ENCODE assay signal across 1 cellular context in the genomic region with DNA sequence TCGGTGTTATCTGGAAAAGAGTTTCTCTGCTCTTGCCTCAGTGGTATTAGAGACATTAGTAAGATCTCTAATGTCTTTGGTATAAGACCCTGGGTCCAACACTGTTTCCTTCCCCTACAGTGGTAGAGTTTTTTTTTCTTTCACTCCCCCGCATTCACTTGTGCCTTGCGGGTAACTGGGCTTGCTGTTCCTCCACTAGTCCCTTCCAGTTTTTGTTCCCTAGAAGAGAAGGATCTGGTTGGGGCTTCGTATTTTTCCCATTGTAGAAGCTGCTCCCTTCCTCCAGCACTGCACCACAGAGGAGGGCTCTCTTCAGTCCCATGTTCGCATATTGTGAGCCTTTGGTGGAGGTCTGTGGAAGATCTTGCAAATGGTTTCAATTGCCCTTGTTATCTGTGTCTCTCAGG.
TF ChIP-seq lines count a peak whose summit lies in the region.

No MANE protein-coding gene starts in this region.

TF ChIP-seq in K562, 482 proteins besides CTCF, POLR2A, EP300 and RAD21 (continues in another document):
- TF ChIP-seq SMARCB1 (IDR thresholded peaks at IDR 0.05; ENCODE audit: insufficient read length, low read depth) (peak; percentile 52), NR2C2 (CRISPR knock-in tag; IDR thresholded peaks at IDR 0.05) (no peak), NR2C2 (tag; IDR thresholded peaks at IDR 0.05) (no peak), NBN (IDR thresholded peaks at IDR 0.05; ENCODE audit: low read depth) (0 out of 2 replicates have a peak, but pooled peaks have one; percentile 45), PTRF (tag; IDR thresholded peaks at IDR 0.05) (no peak), KLF16 (IDR thresholded peaks at IDR 0.05) (peak; percentile 43; the same call in 1 of the 2 replicates), IRF1 (CRISPR knock-in tag; IDR thresholded peaks at IDR 0.05; ENCODE audit: borderline replicate concordance) (no peak), CHCHD3 (CRISPR knock-in tag; IDR thresholded peaks at IDR 0.05) (no peak), ZNF197 (CRISPR knock-in tag; IDR thresholded peaks at IDR 0.05; ENCODE audit: low read depth) (no peak), MNT (conservative IDR thresholded peaks at IDR 0.05) (0 out of 4 replicates have a peak, but pooled peaks of 1 of the 2 experiments have one; percentile 12), SMARCA4 (IDR thresholded peaks at IDR 0.05) (peak; percentile 42), RBBP5 (IDR thresholded peaks at IDR 0.05; ENCODE audit: borderline replicate concordance, insufficient read depth, low read length, poor library complexity, severe bottlenecking) (peak; percentile 46), EZH2 (IDR thresholded peaks at IDR 0.05; ENCODE audit: borderline replicate concordance, low read depth, low read length) (no peak), RCOR1 (IDR thresholded peaks at IDR 0.05; ENCODE audit: borderline replicate concordance in 1 of 2, low read depth in 2 of 2, low read length in 2 of 2) (peak in 1 of 2 experiments; percentile 23; a peak in 1 of 4 replicates), ZNF592 (IDR thresholded peaks at IDR 0.05) (no peak), MAZ (CRISPR knock-in tag; conservative IDR thresholded peaks at IDR 0.05 in 1 of 2, IDR thresholded peaks at IDR 0.05 in 1 of 2) (peak in 1 of 2 experiments; percentile 37; a peak in 1 of 4 replicates), HDAC2 (IDR thresholded peaks at IDR 0.05) (0 out of 2 replicates have a peak, but pooled peaks have one; percentile 47), ZNF655 (CRISPR knock-in tag; IDR thresholded peaks at IDR 0.05) (no peak), ZNF24 (IDR thresholded peaks at IDR 0.05) (peak; percentile 63), ZBTB26 (CRISPR knock-in tag; IDR thresholded peaks at IDR 0.05) (no peak), BHLHE40 (IDR thresholded peaks at IDR 0.05; ENCODE audit: low read length) (0 out of 2 replicates have a peak, but pooled peaks have one; percentile 6), DPF2 (IDR thresholded peaks at IDR 0.05) (peak; percentile 70), ZNF384 (IDR thresholded peaks at IDR 0.05; ENCODE audit: low read depth, low read length) (peak; percentile 92), SOX6 (IDR thresholded peaks at IDR 0.05) (peak; percentile 25; the same call in 1 of the 2 replicates), ZNF766 (CRISPR knock-in tag; conservative IDR thresholded peaks at IDR 0.05) (0 out of 2 replicates have a peak, but pooled peaks have one; percentile 20), EGR1 (conservative IDR thresholded peaks at IDR 0.05) (peak; percentile 84)
- TF ChIP-seq, protein P1, sequence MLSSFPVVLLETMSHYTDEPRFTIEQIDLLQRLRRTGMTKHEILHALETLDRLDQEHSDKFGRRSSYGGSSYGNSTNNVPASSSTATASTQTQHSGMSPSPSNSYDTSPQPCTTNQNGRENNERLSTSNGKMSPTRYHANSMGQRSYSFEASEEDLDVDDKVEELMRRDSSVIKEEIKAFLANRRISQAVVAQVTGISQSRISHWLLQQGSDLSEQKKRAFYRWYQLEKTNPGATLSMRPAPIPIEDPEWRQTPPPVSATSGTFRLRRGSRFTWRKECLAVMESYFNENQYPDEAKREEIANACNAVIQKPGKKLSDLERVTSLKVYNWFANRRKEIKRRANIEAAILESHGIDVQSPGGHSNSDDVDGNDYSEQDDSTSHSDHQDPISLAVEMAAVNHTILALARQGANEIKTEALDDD (IDR thresholded peaks at IDR 0.05), result peak; percentile 75
- TF ChIP-seq, protein P2, sequence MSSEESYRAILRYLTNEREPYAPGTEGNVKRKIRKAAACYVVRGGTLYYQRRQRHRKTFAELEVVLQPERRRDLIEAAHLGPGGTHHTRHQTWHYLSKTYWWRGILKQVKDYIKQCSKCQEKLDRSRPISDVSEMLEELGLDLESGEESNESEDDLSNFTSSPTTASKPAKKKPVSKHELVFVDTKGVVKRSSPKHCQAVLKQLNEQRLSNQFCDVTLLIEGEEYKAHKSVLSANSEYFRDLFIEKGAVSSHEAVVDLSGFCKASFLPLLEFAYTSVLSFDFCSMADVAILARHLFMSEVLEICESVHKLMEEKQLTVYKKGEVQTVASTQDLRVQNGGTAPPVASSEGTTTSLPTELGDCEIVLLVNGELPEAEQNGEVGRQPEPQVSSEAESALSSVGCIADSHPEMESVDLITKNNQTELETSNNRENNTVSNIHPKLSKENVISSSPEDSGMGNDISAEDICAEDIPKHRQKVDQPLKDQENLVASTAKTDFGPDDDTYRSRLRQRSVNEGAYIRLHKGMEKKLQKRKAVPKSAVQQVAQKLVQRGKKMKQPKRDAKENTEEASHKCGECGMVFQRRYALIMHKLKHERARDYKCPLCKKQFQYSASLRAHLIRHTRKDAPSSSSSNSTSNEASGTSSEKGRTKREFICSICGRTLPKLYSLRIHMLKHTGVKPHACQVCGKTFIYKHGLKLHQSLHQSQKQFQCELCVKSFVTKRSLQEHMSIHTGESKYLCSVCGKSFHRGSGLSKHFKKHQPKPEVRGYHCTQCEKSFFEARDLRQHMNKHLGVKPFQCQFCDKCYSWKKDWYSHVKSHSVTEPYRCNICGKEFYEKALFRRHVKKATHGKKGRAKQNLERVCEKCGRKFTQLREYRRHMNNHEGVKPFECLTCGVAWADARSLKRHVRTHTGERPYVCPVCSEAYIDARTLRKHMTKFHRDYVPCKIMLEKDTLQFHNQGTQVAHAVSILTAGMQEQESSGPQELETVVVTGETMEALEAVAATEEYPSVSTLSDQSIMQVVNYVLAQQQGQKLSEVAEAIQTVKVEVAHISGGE (CRISPR knock-in tag; IDR thresholded peaks at IDR 0.05), result 0 out of 6 replicates have a peak, but pooled peaks of 1 of the 3 experiments have one; percentile 32
- TF ChIP-seq, protein P3, sequence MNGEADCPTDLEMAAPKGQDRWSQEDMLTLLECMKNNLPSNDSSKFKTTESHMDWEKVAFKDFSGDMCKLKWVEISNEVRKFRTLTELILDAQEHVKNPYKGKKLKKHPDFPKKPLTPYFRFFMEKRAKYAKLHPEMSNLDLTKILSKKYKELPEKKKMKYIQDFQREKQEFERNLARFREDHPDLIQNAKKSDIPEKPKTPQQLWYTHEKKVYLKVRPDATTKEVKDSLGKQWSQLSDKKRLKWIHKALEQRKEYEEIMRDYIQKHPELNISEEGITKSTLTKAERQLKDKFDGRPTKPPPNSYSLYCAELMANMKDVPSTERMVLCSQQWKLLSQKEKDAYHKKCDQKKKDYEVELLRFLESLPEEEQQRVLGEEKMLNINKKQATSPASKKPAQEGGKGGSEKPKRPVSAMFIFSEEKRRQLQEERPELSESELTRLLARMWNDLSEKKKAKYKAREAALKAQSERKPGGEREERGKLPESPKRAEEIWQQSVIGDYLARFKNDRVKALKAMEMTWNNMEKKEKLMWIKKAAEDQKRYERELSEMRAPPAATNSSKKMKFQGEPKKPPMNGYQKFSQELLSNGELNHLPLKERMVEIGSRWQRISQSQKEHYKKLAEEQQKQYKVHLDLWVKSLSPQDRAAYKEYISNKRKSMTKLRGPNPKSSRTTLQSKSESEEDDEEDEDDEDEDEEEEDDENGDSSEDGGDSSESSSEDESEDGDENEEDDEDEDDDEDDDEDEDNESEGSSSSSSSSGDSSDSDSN (IDR thresholded peaks at IDR 0.05; ENCODE audit: borderline replicate concordance in 1 of 2, low read depth in 2 of 2, low read length in 2 of 2), result peak in 1 of 2 experiments; percentile 34; a peak in 1 of 4 replicates
- TF ChIP-seq, protein P4, sequence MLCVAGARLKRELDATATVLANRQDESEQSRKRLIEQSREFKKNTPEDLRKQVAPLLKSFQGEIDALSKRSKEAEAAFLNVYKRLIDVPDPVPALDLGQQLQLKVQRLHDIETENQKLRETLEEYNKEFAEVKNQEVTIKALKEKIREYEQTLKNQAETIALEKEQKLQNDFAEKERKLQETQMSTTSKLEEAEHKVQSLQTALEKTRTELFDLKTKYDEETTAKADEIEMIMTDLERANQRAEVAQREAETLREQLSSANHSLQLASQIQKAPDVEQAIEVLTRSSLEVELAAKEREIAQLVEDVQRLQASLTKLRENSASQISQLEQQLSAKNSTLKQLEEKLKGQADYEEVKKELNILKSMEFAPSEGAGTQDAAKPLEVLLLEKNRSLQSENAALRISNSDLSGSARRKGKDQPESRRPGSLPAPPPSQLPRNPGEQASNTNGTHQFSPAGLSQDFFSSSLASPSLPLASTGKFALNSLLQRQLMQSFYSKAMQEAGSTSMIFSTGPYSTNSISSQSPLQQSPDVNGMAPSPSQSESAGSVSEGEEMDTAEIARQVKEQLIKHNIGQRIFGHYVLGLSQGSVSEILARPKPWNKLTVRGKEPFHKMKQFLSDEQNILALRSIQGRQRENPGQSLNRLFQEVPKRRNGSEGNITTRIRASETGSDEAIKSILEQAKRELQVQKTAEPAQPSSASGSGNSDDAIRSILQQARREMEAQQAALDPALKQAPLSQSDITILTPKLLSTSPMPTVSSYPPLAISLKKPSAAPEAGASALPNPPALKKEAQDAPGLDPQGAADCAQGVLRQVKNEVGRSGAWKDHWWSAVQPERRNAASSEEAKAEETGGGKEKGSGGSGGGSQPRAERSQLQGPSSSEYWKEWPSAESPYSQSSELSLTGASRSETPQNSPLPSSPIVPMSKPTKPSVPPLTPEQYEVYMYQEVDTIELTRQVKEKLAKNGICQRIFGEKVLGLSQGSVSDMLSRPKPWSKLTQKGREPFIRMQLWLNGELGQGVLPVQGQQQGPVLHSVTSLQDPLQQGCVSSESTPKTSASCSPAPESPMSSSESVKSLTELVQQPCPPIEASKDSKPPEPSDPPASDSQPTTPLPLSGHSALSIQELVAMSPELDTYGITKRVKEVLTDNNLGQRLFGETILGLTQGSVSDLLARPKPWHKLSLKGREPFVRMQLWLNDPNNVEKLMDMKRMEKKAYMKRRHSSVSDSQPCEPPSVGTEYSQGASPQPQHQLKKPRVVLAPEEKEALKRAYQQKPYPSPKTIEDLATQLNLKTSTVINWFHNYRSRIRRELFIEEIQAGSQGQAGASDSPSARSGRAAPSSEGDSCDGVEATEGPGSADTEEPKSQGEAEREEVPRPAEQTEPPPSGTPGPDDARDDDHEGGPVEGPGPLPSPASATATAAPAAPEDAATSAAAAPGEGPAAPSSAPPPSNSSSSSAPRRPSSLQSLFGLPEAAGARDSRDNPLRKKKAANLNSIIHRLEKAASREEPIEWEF (CRISPR knock-in tag; IDR thresholded peaks at IDR 0.05), result no peak
